ENCODE assay signal across 8 cellular contexts in genomic region chr9:35070823-35071813, GRCh38. TPM values are rescaled to one million over a fixed set of nuclear protein-coding genes. Genes with fewer than 3 reads are reported as not detected.
DNase-seq lines count a peak whose midpoint lies in the region; ATAC-seq, FAIRE-seq and TF ChIP-seq lines count a peak whose summit lies in the region.

No MANE protein-coding gene starts in this region.

- TF ChIP-seq POLR2A in suprapubic skin (IDR thresholded peaks at IDR 0.05) = no peak

- H3K4me1 ChIP-seq in left ventricle myocardium inferior (peaks cover 62% of the 10 kb centered on the region), adipocyte (ENCODE audit: control insufficient read depth, insufficient read depth, low read length) (peaks cover 44% of the 10 kb centered on the region), kidney (ENCODE audit: control insufficient read depth in 1 of 2, insufficient read depth in 1 of 2, low read depth in 1 of 2, low read length in 2 of 2) (peaks cover 23 to 29% of the 10 kb centered on the region in 2 donors), suprapubic skin (peaks cover 31% of the 10 kb centered on the region)

- H3K9ac ChIP-seq in adipocyte (ENCODE audit: low read length) (peak overlapping the region; percentile 99), kidney (ENCODE audit: low read length in 2 of 2) (peak overlapping the region; percentile 91 to 92)

- DNase-seq in left ventricle myocardium inferior (no peak), left ventricle myocardium superior (no peak), adipocyte (ENCODE audit: low read depth) (peak; percentile 55), kidney (no peak), suprapubic skin (ENCODE audit: low spot score in 2 of 2) (no peak), LoVo (ENCODE audit: low spot score) (no peak)

- 2% methylated on average over 17 of the region's 20 CpGs for WGBS in suprapubic skin

- H3K27ac ChIP-seq in left ventricle myocardium inferior (replicated peaks) (peak overlapping the region; percentile 97), kidney (ENCODE audit: low read depth in 2 of 2, low read length in 2 of 2) (peak overlapping the region; percentile 93 to 98), suprapubic skin (peak overlapping the region; percentile 100)

- FAIRE-seq in kidney (lab: Jason Lieb, UNC) = no peak

- no peak for TF ChIP-seq EP300 in suprapubic skin (IDR thresholded peaks at IDR 0.05)

- TF ChIP-seq CTCF in left ventricle myocardium inferior (IDR thresholded peaks at IDR 0.05; ENCODE audit: borderline replicate concordance) = no peak
- TF ChIP-seq CTCF in kidney (IDR thresholded peaks at IDR 0.05; ENCODE audit: borderline replicate concordance, extremely low read depth, insufficient read depth) = no peak
- TF ChIP-seq CTCF in suprapubic skin (IDR thresholded peaks at IDR 0.05) = no peak

- H3K36me3 ChIP-seq in left ventricle myocardium inferior (peaks cover 36% of the 10 kb centered on the region), adipocyte (ENCODE audit: control insufficient read depth, insufficient read depth, low read length, severe bottlenecking) (peaks cover 27% of the 10 kb centered on the region), kidney (ENCODE audit: control insufficient read depth in 1 of 2, insufficient read depth in 2 of 2, low read length in 2 of 2) (peaks cover 19% of the 10 kb centered on the region in 2 donors), suprapubic skin (peaks cover 20% of the 10 kb centered on the region)

- H3K9me3 ChIP-seq in left ventricle myocardium inferior (replicated peaks) (no peaks in the 10 kb centered on the region), adipocyte (ENCODE audit: control insufficient read depth, low read length) (no peaks in the 10 kb centered on the region), kidney (ENCODE audit: control insufficient read depth in 1 of 2, low read length in 2 of 2) (no peaks in the 10 kb centered on the region), suprapubic skin (no peaks in the 10 kb centered on the region)

- intact Hi-C loops in left ventricle myocardium inferior (cut with micrococcal nuclease) = no loop called here
- intact Hi-C loops in left ventricle myocardium superior (cut with micrococcal nuclease) = no loop called here
- intact Hi-C loops in kidney (cut with DNase I) = no loop called here

- no peak for ATAC-seq in left ventricle myocardium superior
- ATAC-seq in GM21367 (IDR thresholded peaks at IDR 0.05; ENCODE audit: unreplicated experiment) = no peak
- no peak for ATAC-seq in GM21619 (IDR thresholded peaks at IDR 0.05; ENCODE audit: unreplicated experiment)

- H3K27me3 ChIP-seq in left ventricle myocardium inferior (ENCODE audit: low read depth) (no peaks in the 10 kb centered on the region), adipocyte (replicated peaks; ENCODE audit: control insufficient read depth, insufficient read depth, low read length) (no peaks in the 10 kb centered on the region), suprapubic skin (no peaks in the 10 kb centered on the region)

- H3K4me3 ChIP-seq in left ventricle myocardium inferior (peak overlapping the region; percentile 75), adipocyte (ENCODE audit: low read length) (peak overlapping the region; percentile 94), kidney (ENCODE audit: low read length in 2 of 2) (peak overlapping the region; percentile 85 to 87), suprapubic skin (peak overlapping the region; percentile 96)

RNA-seq across cellular contexts. Expression of gene VCP, which starts 1.3 kb away (rescaled TPM):
- total RNA-seq in left ventricle myocardium inferior (253 TPM), left ventricle myocardium superior (233 TPM), kidney (167 TPM), suprapubic skin (100 to 1,000 TPM; 128 to 187 (median 159) TPM)
- 118 TPM for polyA plus RNA-seq in kidney (ENCODE audit: insufficient read depth, low read depth, low replicate concordance)

RNA-seq across cellular contexts. Expression of gene FANCG, which starts 8.6 kb away (rescaled TPM):
- 5.6 TPM for total RNA-seq in left ventricle myocardium inferior
- 4.4 TPM for total RNA-seq in left ventricle myocardium superior
- total RNA-seq in kidney = 13.8 TPM
- polyA plus RNA-seq in kidney (ENCODE audit: insufficient read depth, low read depth, low replicate concordance) = 13.5 TPM
- total RNA-seq in suprapubic skin = 10 to 100 TPM; 24.2 to 39.7 (median 28.3) TPM

RNA-seq across cellular contexts. Expression of gene PIGO, which starts 25.3 kb away (rescaled TPM):
- total RNA-seq in left ventricle myocardium inferior (9.4 TPM), left ventricle myocardium superior (9.5 TPM), kidney (34.9 TPM), suprapubic skin (10 to 100 TPM; 14.5 to 26.3 (median 23.1) TPM)
- 28.1 TPM for polyA plus RNA-seq in kidney (ENCODE audit: insufficient read depth, low read depth, low replicate concordance)

RNA-seq across cellular contexts. Expression of gene STOML2, which starts 31.8 kb away (rescaled TPM):
- total RNA-seq in left ventricle myocardium inferior (132 TPM), left ventricle myocardium superior (150 TPM), kidney (81.9 TPM), suprapubic skin (10 to 100 TPM; 48.8 to 99.2 (median 91.1) TPM)
- polyA plus RNA-seq in kidney (ENCODE audit: insufficient read depth, low read depth, low replicate concordance) = 150 TPM

RNA-seq across cellular contexts. Expression of gene ATOSB, which starts 44.5 kb away (rescaled TPM):
- total RNA-seq in left ventricle myocardium inferior (17.0 TPM), left ventricle myocardium superior (15.6 TPM), kidney (18.6 TPM), suprapubic skin (10 to 100 TPM; 16.0 to 21.9 (median 21.4) TPM)
- 19.5 TPM for polyA plus RNA-seq in kidney (ENCODE audit: insufficient read depth, low read depth, low replicate concordance)
